27 cellular contexts compared by ENCODE assay signal in the genomic region with DNA sequence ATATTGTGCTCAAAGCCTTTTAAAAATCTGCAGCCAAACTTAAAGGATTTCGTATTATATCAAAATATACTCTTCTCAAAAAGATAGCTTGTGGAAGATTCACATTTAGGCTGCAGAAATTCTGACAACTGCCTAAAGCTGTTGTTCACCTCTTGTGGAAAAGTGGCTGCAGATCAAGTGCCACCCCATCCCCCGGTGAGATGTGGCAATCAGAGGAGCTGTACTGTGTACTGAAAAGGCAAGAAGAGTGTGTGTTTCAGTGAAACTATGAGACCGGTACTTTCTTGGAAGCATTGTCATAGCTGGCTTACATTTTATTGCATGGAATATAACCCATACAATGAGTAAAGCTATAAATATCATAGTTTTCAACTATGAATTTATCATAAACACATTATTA.
"Had no signal": no experiment of that assay in that cellular context is flagged by ENCODE, and none has a peak within 500 bp of the region (broad histone marks: within the 10 kb centered on the region; RNA-seq: fewer than 3 reads in every experiment).

No MANE protein-coding gene starts in this region.

- DNase-seq: activated CD4-positive, alpha-beta T cell treated with anti-CD3 and anti-CD28 coated beads for 36 hours; activated CD4-positive, alpha-beta T cell treated with anti-CD3 and anti-CD28 coated beads, Interleukin-2, amount 50 U/mL, for 4 hours; activated CD8-positive, alpha-beta memory T cell treated with anti-CD3 and anti-CD28 coated beads for 24 hours; activated naive CD4-positive, alpha-beta T cell treated with Interleukin-2 at 50 U/mL for 16 hours; activated naive CD8-positive, alpha-beta T cell treated with anti-CD3 and anti-CD28 coated beads for 36 hours; activated T-cell treated with anti-CD3 and anti-CD28 coated beads, Interleukin-2, amount 50 U/mL, for 48 hours; amniotic stem cell; effector CD4-positive, alpha-beta T cell; erythroblast; hypothalamus; mucosa of descending colon; nephron progenitor cell; pancreas; psoas muscle; right cardiac atrium; stimulated activated CD4-positive, alpha-beta T cell treated with anti-CD3 and anti-CD28 coated beads, Interleukin-12 subunit alpha, Interleukin-12 subunit beta, amount 100 ng/mL, for 4 hours; stimulated activated CD4-positive, alpha-beta T cell treated with anti-CD3 and anti-CD28 coated beads, Interleukin-4, amount 100 ng/mL, for 4 hours; stimulated activated naive CD8-positive, alpha-beta T cell treated with anti-CD3 and anti-CD28 coated beads, Interleukin-15, Interleukin-2, amounts not matched to agents 100 U/mL and 50 U/mL, for 24 hours; substantia nigra; T-helper 1 cell; transverse colon had no signal

- H3K4me3 ChIP-seq: breast epithelium, mucosa of descending colon, pancreas, psoas muscle, transverse colon, vagina had no signal

- ATAC-seq: activated CD4-positive, alpha-beta T cell treated with anti-CD3 and anti-CD28 coated beads for 36 hours; mucosa of descending colon; pancreas; psoas muscle; right cardiac atrium; stimulated activated naive CD8-positive, alpha-beta T cell treated with anti-CD3 and anti-CD28 coated beads, Interleukin-15, Interleukin-2, amounts not matched to agents 100 U/mL and 50 U/mL, for 24 hours had no signal

- H3K4me1 ChIP-seq: breast epithelium, pancreas, psoas muscle, transverse colon had no signal

- FAIRE-seq: endometrium, frontal cortex, islet of Langerhans, pancreas, TTC549 had no signal

- H3K27me3 ChIP-seq: breast epithelium, pancreas, transverse colon, vagina had no signal

- H3K9me3 ChIP-seq: breast epithelium, pancreas, psoas muscle, transverse colon, vagina had no signal

- H3K27ac ChIP-seq: breast epithelium, pancreas, psoas muscle, transverse colon, vagina had no signal

- H3K36me3 ChIP-seq: breast epithelium, pancreas, transverse colon, vagina had no signal
